Comparison of ENCODE assay signal across 22 cellular contexts in genomic region chr4:145786830-145787229, GRCh38.
"Had no signal": no experiment of that assay in that cellular context is flagged by ENCODE, and none has a peak within 500 bp of the region (broad histone marks: within the 10 kb centered on the region; RNA-seq: fewer than 3 reads in every experiment).

No MANE protein-coding gene starts in this region.

- H3K4me1 Mint-ChIP-seq: memory B cell, mesothelial cell of epicardium had no signal

- ATAC-seq: left cardiac atrium; lower lobe of right lung; natural killer cell treated with Interleukin-12 subunit alpha and Interleukin-12 subunit beta and Interleukin-15 and Interleukin-18, amount 100 ng/mL, for 72 hours; pancreas; right lobe of liver; stimulated activated effector memory CD8-positive, alpha-beta T cell treated with anti-CD3 and anti-CD28 coated beads, Interleukin-12 subunit alpha, Interleukin-12 subunit beta, amount 100 ng/mL, for 72 hours had no signal

- H3K4me3 Mint-ChIP-seq: memory B cell; mesothelial cell of epicardium; natural killer cell treated with Interleukin-12 subunit alpha and Interleukin-12 subunit beta and Interleukin-15 and Interleukin-18, amount 100 ng/mL, for 72 hours; neural progenitor cell; stimulated activated effector memory CD8-positive, alpha-beta T cell treated with anti-CD3 and anti-CD28 coated beads, Interleukin-12 subunit alpha, Interleukin-12 subunit beta, amount 100 ng/mL, for 72 hours had no signal

- H3K27ac Mint-ChIP-seq: memory B cell; natural killer cell treated with Interleukin-12 subunit alpha and Interleukin-12 subunit beta and Interleukin-15 and Interleukin-18, amount 100 ng/mL, for 72 hours; neural progenitor cell; progenitor cell of endocrine pancreas; stimulated activated effector memory CD8-positive, alpha-beta T cell treated with anti-CD3 and anti-CD28 coated beads, Interleukin-12 subunit alpha, Interleukin-12 subunit beta, amount 100 ng/mL, for 72 hours had no signal

- DNase-seq: dorsolateral prefrontal cortex; effector CD8-positive, alpha-beta T cell; foreskin melanocyte; head of caudate nucleus; kidney; left cardiac atrium; left ventricle myocardium inferior; lower lobe of right lung; occipital lobe; pancreas; retina; right lobe of liver; stimulated activated CD4-positive, alpha-beta T cell treated with anti-CD3 and anti-CD28 coated beads, Interleukin-4, amount 100 ng/mL, for 1 hour; stimulated activated CD8-positive, alpha-beta memory T cell treated with anti-CD3 and anti-CD28 coated beads, Interleukin-4, amount 100 ng/mL, for 48 hours; stimulated activated naive CD8-positive, alpha-beta T cell treated with anti-CD3 and anti-CD28 coated beads, Interleukin-15, Interleukin-2, amounts not matched to agents 100 U/mL and 50 U/mL, for 24 hours; transverse colon had no signal

- H3K27me3 Mint-ChIP-seq: memory B cell; natural killer cell treated with Interleukin-12 subunit alpha and Interleukin-12 subunit beta and Interleukin-15 and Interleukin-18, amount 100 ng/mL, for 72 hours; progenitor cell of endocrine pancreas had no signal
